ENCODE assay signal across 34 cellular contexts in genomic region chr2:84173041-84173440, GRCh38.
"Had no signal": no experiment of that assay in that cellular context is flagged by ENCODE, and none has a peak within 500 bp of the region (broad histone marks: within the 10 kb centered on the region; RNA-seq: fewer than 3 reads in every experiment).

No MANE protein-coding gene starts in this region.

- H3K36me3 ChIP-seq: MG63 had no signal

- H3K27me3 ChIP-seq: MG63 had no signal

- H3K9me3 ChIP-seq: MG63 had no signal

- H3K4me3 ChIP-seq: MG63 had no signal

- DNase-seq: Kasumi-1, MG63, MM.1S, MV-4-11, NCI-H1048, NCI-H1092, NCI-H1092 treated with DMSO at 0.1 percent for 48 hours, NCI-H1105, NCI-H1105 treated with DMSO at 0.1 percent for 48 hours, NCI-H1417 treated with DMSO at 0.1 percent for 48 hours, NCI-H1436, NCI-H1436 treated with DMSO at 0.1 percent for 48 hours, NCI-H146, NCI-H1694, NCI-H1694 treated with DMSO at 0.1 percent for 48 hours, NCI-H187, NCI-H187 treated with DMSO at 0.1 percent for 48 hours, NCI-H1930, NCI-H2029, NCI-H2029 treated with DMSO at 0.1 percent for 48 hours, NCI-H2081, NCI-H2081 treated with DMSO at 0.1 percent for 48 hours, NCI-H2107, NCI-H2171, NCI-H2171 treated with DMSO at 0.1 percent for 48 hours, NCI-H2227 treated with DMSO at 0.1 percent for 48 hours, NCI-H226, NCI-H345, NCI-H446, NCI-H446 treated with DMSO at 0.1 percent for 48 hours, NCI-H510A, NCI-H510A treated with DMSO at 0.1 percent for 48 hours, NCI-H524, NCI-H524 treated with DMSO at 0.1 percent for 48 hours had no signal
